13 cellular contexts compared by ENCODE assay signal in the genomic region with DNA sequence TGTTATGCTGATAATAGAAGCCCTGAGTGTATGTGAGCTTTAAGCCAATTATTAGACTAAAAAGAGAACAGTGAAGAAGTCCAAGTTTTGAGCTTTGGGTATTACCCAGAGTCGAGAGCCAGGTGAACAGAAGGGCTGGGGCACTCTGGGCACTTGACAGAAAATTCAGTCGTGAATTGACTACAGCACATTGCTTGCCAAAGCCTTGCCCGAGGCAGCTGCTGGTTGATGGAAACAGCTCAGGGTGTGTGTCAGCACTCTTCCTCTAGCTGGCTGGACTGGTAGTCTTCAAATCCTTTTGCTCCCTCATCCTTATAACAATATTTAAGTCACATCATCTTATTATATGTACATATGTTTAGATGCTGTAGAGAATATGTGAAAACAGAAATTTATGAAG. TPM values are rescaled to one million over a fixed set of nuclear protein-coding genes. Genes with fewer than 3 reads are reported as not detected.
DNase-seq lines count a peak whose midpoint lies in the region; ATAC-seq and TF ChIP-seq lines count a peak whose summit lies in the region.
"Had no signal": no experiment of that assay in that cellular context is flagged by ENCODE, and none has a peak within 500 bp of the region (broad histone marks: within the 10 kb centered on the region; RNA-seq: fewer than 3 reads in every experiment).

No MANE protein-coding gene starts in this region.

- no peaks in the 10 kb centered on the region for H3K4me1 Mint-ChIP-seq in Caco-2 (ENCODE audit: low read depth, unreplicated experiment)

- no peak overlapping the region for H3K27ac Mint-ChIP-seq in Caco-2 (ENCODE audit: unreplicated experiment)
- H3K27ac Mint-ChIP-seq: activated naive CD8-positive, alpha-beta T cell treated with anti-CD3 and anti-CD28 coated beads, Interleukin-2, amount 50 U/mL, for 24 hours; effector memory CD8-positive, alpha-beta T cell; T-cell had no signal

- no peak overlapping the region for H3K4me3 ChIP-seq in foreskin fibroblast (ENCODE audit: low read depth in 1 of 2, low read length in 2 of 2)
- H3K4me3 ChIP-seq in Caco-2 (ENCODE audit: low read depth, low read length) = no peak overlapping the region
- H3K4me3 ChIP-seq: transverse colon had no signal

- no peaks in the 10 kb centered on the region for H3K36me3 Mint-ChIP-seq in Caco-2 (ENCODE audit: insufficient read depth, unreplicated experiment)
- H3K36me3 Mint-ChIP-seq: T-cell had no signal

- ATAC-seq in HG03342 (IDR thresholded peaks at IDR 0.05; ENCODE audit: unreplicated experiment) (no peak), GM21515 (IDR thresholded peaks at IDR 0.05; ENCODE audit: unreplicated experiment) (no peak)
- ATAC-seq: activated naive CD8-positive, alpha-beta T cell treated with anti-CD3 and anti-CD28 coated beads, Interleukin-2, amount 50 U/mL, for 24 hours; effector memory CD8-positive, alpha-beta T cell; sciatic nerve; T-cell had no signal

- H3K9me3 ChIP-seq in Caco-2 = no peaks in the 10 kb centered on the region
- H3K9me3 ChIP-seq: transverse colon had no signal

- POLR2A ChIA-PET in Caco-2 (lab: Charles Lee) = no interaction called here

- no peaks in the 10 kb centered on the region for H3K36me3 ChIP-seq in Caco-2 (ENCODE audit: control insufficient read depth, insufficient read depth, low read length)
- H3K36me3 ChIP-seq: transverse colon had no signal

- no peaks in the 10 kb centered on the region for H3K4me1 ChIP-seq in Caco-2

- H3K4me3 Mint-ChIP-seq in Caco-2 (ENCODE audit: unreplicated experiment) = no peak overlapping the region
- H3K4me3 Mint-ChIP-seq: activated naive CD8-positive, alpha-beta T cell treated with anti-CD3 and anti-CD28 coated beads, Interleukin-2, amount 50 U/mL, for 24 hours; effector memory CD8-positive, alpha-beta T cell; T-cell had no signal

- BruUV-seq in Caco-2 (replicated peaks; lab: Mats Ljungman, UMichigan) = no TSS peak

- DNase-seq in DMS153 treated with DMSO at 0.1 percent for 48 hours (lab: John Stamatoyannopoulos, UW; ENCODE audit: unreplicated experiment) (peak; percentile 55), HCEC 1CT (peak; percentile 62), RPMI8226 (peak; percentile 94), foreskin fibroblast (peak; percentile 56 to 68), Caco-2 (no peak), HT-29 (ENCODE audit: low spot score) (no peak)
- DNase-seq: activated naive CD8-positive, alpha-beta T cell treated with anti-CD3 and anti-CD28 coated beads, Interleukin-2, amount 50 U/mL, for 24 hours; effector memory CD8-positive, alpha-beta T cell; T-cell; transverse colon had no signal

- no peaks in the 10 kb centered on the region for H3K9me3 Mint-ChIP-seq in Caco-2 (ENCODE audit: unreplicated experiment)
- H3K9me3 Mint-ChIP-seq: effector memory CD8-positive, alpha-beta T cell; T-cell had no signal

- H3K27me3 Mint-ChIP-seq in Caco-2 (ENCODE audit: insufficient read depth, unreplicated experiment) = no peaks in the 10 kb centered on the region

- TF ChIP-seq CTCF in foreskin fibroblast (IDR thresholded peaks at IDR 0.05; ENCODE audit: low read depth, low read length) (no peak), Caco-2 (IDR thresholded peaks at IDR 0.05; ENCODE audit: insufficient read depth in 1 of 2, low read depth in 1 of 2, low read length in 1 of 2, severe bottlenecking in 1 of 2, unreplicated experiment in 1 of 2) (no peak)

- no peaks in the 10 kb centered on the region for H3K27me3 ChIP-seq in Caco-2 (replicated peaks; ENCODE audit: control insufficient read depth, insufficient read depth, low read length)
- H3K27me3 ChIP-seq: transverse colon had no signal

- CTCF ChIA-PET in Caco-2 (lab: Charles Lee) = no interaction called here

- intact Hi-C loops in Caco-2 (cut with micrococcal nuclease; ENCODE audit: unreplicated experiment) = no loop called here

RNA-seq across cellular contexts. Expression of a gene that starts 21.3 kb away (rescaled TPM):
- total RNA-seq in Caco-2 (2022) = not detected in 2 replicates
- 0.13 and 0.60 TPM in 2 replicates for total RNA-seq in HT-29 (2014; rRNA removed; shearing (Covaris generic))

Comparison
In these comparisons a context has a peak if more than half of its experiments do, and no peak if none do; other contexts are left out.
1. DNase-seq: peak in DMS153 treated with DMSO at 0.1 percent for 48 hours (single experiment), HCEC 1CT (single experiment), RPMI8226 (single experiment) and foreskin fibroblast (2 of 2); none in Caco-2 (0 of 2) and HT-29 (single experiment).